In genomic region chr20:53668981-53669380, GRCh38 we compare ENCODE assay signal across 21 cellular contexts.
"Had no signal": no experiment of that assay in that cellular context is flagged by ENCODE, and none has a peak within 500 bp of the region (broad histone marks: within the 10 kb centered on the region; RNA-seq: fewer than 3 reads in every experiment).

No MANE protein-coding gene starts in this region.

- DNase-seq: activated CD4-positive, alpha-beta memory T cell treated with anti-CD3 and anti-CD28 coated beads, Interleukin-2, amount 10 ng/mL, durations not matched to agents 7 days and 5 days; activated CD4-positive, alpha-beta T cell treated with anti-CD3 and anti-CD28 coated beads, Interleukin-2, amount 10 ng/mL, durations not matched to agents 24 days and 14 days; activated effector memory CD4-positive, alpha-beta T cell treated with Interleukin-2 at 50 U/mL for 16 hours; activated naive CD4-positive, alpha-beta T cell treated with anti-CD3 and anti-CD28 coated beads for 36 hours; activated naive CD8-positive, alpha-beta T cell treated with anti-CD3 and anti-CD28 coated beads, Interleukin-2, amount 10 ng/mL, durations not matched to agents 7 days and 5 days; activated T-cell treated with anti-CD3 and anti-CD28 coated beads, Interleukin-2, amount 50 U/mL, for 72 hours; amygdala; cortex of kidney; effector CD4-positive, alpha-beta T cell; heart left ventricle; islet precursor cell; lower lobe of right lung; pancreas; right cardiac atrium; stimulated activated CD4-positive, alpha-beta T cell treated with anti-CD3 and anti-CD28 coated beads, Interleukin-12 subunit alpha, Interleukin-12 subunit beta, amount 100 ng/mL, for 4 hours; stimulated activated CD4-positive, alpha-beta T cell treated with anti-CD3 and anti-CD28 coated beads, Interleukin-4, amount 100 ng/mL, for 4 hours; stimulated activated naive CD8-positive, alpha-beta T cell treated with anti-CD3 and anti-CD28 coated beads, Interleukin-15, Interleukin-2, amounts not matched to agents 100 U/mL and 50 U/mL, for 24 hours; upper lobe of right lung had no signal

- H3K4me3 Mint-ChIP-seq: activated CD4-positive, alpha-beta memory T cell treated with anti-CD3 and anti-CD28 coated beads, Interleukin-2, amount 10 ng/mL, durations not matched to agents 7 days and 5 days; activated CD4-positive, alpha-beta T cell treated with anti-CD3 and anti-CD28 coated beads, Interleukin-2, amount 10 ng/mL, durations not matched to agents 24 days and 14 days; activated naive CD4-positive, alpha-beta T cell treated with anti-CD3 and anti-CD28 coated beads for 36 hours; activated naive CD8-positive, alpha-beta T cell treated with anti-CD3 and anti-CD28 coated beads, Interleukin-2, amount 10 ng/mL, durations not matched to agents 7 days and 5 days; activated T-cell treated with anti-CD3 and anti-CD28 coated beads, Interleukin-2, amount 50 U/mL, for 72 hours; natural killer cell treated with Interleukin-12 subunit alpha and Interleukin-12 subunit beta and Interleukin-15 and Interleukin-18, amount 100 ng/mL, for 72 hours had no signal

- H3K4me3 ChIP-seq: heart left ventricle, lower lobe of right lung, pancreas, upper lobe of right lung had no signal

- H3K9me3 ChIP-seq: heart left ventricle, lower lobe of right lung, neutrophil, pancreas, upper lobe of right lung had no signal

- H3K27ac ChIP-seq: heart left ventricle, lower lobe of right lung, neutrophil, pancreas, upper lobe of right lung, VCaP had no signal

- H3K27me3 Mint-ChIP-seq: activated CD4-positive, alpha-beta memory T cell treated with anti-CD3 and anti-CD28 coated beads, Interleukin-2, amount 10 ng/mL, durations not matched to agents 7 days and 5 days; activated CD4-positive, alpha-beta T cell treated with anti-CD3 and anti-CD28 coated beads, Interleukin-2, amount 10 ng/mL, durations not matched to agents 24 days and 14 days; activated naive CD8-positive, alpha-beta T cell treated with anti-CD3 and anti-CD28 coated beads, Interleukin-2, amount 10 ng/mL, durations not matched to agents 7 days and 5 days; natural killer cell treated with Interleukin-12 subunit alpha and Interleukin-12 subunit beta and Interleukin-15 and Interleukin-18, amount 100 ng/mL, for 72 hours had no signal

- H3K36me3 Mint-ChIP-seq: activated naive CD8-positive, alpha-beta T cell treated with anti-CD3 and anti-CD28 coated beads, Interleukin-2, amount 10 ng/mL, durations not matched to agents 7 days and 5 days; natural killer cell treated with Interleukin-12 subunit alpha and Interleukin-12 subunit beta and Interleukin-15 and Interleukin-18, amount 100 ng/mL, for 72 hours had no signal

- H3K27ac Mint-ChIP-seq: activated CD4-positive, alpha-beta memory T cell treated with anti-CD3 and anti-CD28 coated beads, Interleukin-2, amount 10 ng/mL, durations not matched to agents 7 days and 5 days; activated naive CD4-positive, alpha-beta T cell treated with anti-CD3 and anti-CD28 coated beads for 36 hours; activated naive CD8-positive, alpha-beta T cell treated with anti-CD3 and anti-CD28 coated beads, Interleukin-2, amount 10 ng/mL, durations not matched to agents 7 days and 5 days; activated T-cell treated with anti-CD3 and anti-CD28 coated beads, Interleukin-2, amount 50 U/mL, for 72 hours; natural killer cell treated with Interleukin-12 subunit alpha and Interleukin-12 subunit beta and Interleukin-15 and Interleukin-18, amount 100 ng/mL, for 72 hours had no signal

- H3K4me1 Mint-ChIP-seq: activated CD4-positive, alpha-beta memory T cell treated with anti-CD3 and anti-CD28 coated beads, Interleukin-2, amount 10 ng/mL, durations not matched to agents 7 days and 5 days had no signal

- H3K27me3 ChIP-seq: heart left ventricle, neutrophil, pancreas, upper lobe of right lung had no signal

- H3K9me3 Mint-ChIP-seq: activated CD4-positive, alpha-beta memory T cell treated with anti-CD3 and anti-CD28 coated beads, Interleukin-2, amount 10 ng/mL, durations not matched to agents 7 days and 5 days; activated CD4-positive, alpha-beta T cell treated with anti-CD3 and anti-CD28 coated beads, Interleukin-2, amount 10 ng/mL, durations not matched to agents 24 days and 14 days; activated naive CD4-positive, alpha-beta T cell treated with anti-CD3 and anti-CD28 coated beads for 36 hours; activated T-cell treated with anti-CD3 and anti-CD28 coated beads, Interleukin-2, amount 50 U/mL, for 72 hours; natural killer cell treated with Interleukin-12 subunit alpha and Interleukin-12 subunit beta and Interleukin-15 and Interleukin-18, amount 100 ng/mL, for 72 hours had no signal

- H3K36me3 ChIP-seq: heart left ventricle, lower lobe of right lung, neutrophil, pancreas, upper lobe of right lung had no signal

- H3K4me1 ChIP-seq: heart left ventricle, lower lobe of right lung, pancreas, upper lobe of right lung had no signal
